Comparison of ENCODE assay signal across 8 cellular contexts in the genomic region with DNA sequence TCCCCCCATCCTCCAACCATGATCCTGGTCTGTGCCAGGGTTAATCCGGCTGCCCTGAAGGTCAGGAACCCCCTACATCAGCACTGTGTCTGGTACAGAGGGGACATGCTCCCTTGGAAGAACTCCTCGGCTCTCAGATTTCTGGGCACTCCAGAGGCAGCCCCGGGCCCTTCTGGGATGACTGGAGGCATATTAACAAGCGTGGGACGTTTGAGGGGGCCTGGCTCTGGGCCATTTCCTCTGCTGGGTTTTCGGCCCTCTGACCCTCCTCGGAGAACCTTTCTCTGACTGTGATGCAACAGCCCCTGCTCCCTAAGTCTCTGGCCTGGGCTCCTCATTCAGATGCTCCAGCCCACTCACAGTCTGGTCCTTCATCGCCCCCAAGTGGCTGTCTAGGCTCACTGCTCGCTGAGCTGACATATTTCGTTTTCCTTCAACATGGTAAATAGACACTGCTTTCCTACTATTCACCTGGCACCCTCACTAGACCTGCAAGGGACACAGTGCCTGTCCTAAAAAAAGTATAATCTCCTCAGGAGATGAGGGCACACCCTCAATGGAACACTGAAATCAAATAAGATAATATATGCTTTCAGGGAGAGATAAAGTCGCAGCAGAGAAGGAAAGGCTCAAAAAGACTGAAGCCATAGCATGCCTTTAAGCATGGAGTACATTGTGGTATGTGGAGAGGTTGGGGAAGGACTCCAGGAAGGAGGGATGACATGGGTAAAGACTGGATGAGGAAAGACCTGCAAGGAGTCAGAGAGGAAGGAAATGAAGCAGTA.
DNase-seq lines count a peak whose midpoint lies in the region; ATAC-seq and TF ChIP-seq lines count a peak whose summit lies in the region.

No MANE protein-coding gene starts in this region.

- H3F3A ChIP-seq in SK-N-SH (replicated peaks; ENCODE audit: insufficient read depth) = no peaks in the 10 kb centered on the region

- H3K9me3 Mint-ChIP-seq in endothelial cell (ENCODE audit: unreplicated experiment) = no peaks in the 10 kb centered on the region

- no peaks in the 10 kb centered on the region for H4K20me1 ChIP-seq in SK-N-SH (ENCODE audit: insufficient read depth)

- H3K4me3 ChIP-seq in GM06990 (replicated peaks; ENCODE audit: low read depth, low read length) (no peak overlapping the region), HFF-Myc (replicated peaks; ENCODE audit: low read depth, low read length) (no peak overlapping the region), SK-N-SH (ENCODE audit: low read depth in 2 of 2, low read length in 1 of 2) (no peak overlapping the region; a peak in 1 of 4 replicates), mesenchymal stem cell (ENCODE audit: insufficient read depth in 1 of 2, low read depth in 1 of 2, low read length in 2 of 2) (no peak overlapping the region), upper lobe of right lung (no peak overlapping the region)

- H2BK5ac ChIP-seq in mesenchymal stem cell (ENCODE audit: low read depth, low read length, poor library complexity, severe bottlenecking) = no peak overlapping the region

- H3K36me3 ChIP-seq in GM06990 (ENCODE audit: control insufficient read depth, insufficient read depth, low read length) = no peaks in the 10 kb centered on the region
- no peaks in the 10 kb centered on the region for H3K36me3 ChIP-seq in SK-N-SH (replicated peaks in 1 of 2; ENCODE audit: control insufficient read depth in 1 of 2, insufficient read depth in 2 of 2, low read length in 1 of 2)
- no peaks in the 10 kb centered on the region for H3K36me3 ChIP-seq in mesenchymal stem cell (ENCODE audit: control insufficient read depth in 1 of 2, insufficient read depth in 2 of 2, low read depth in 1 of 2, low read length in 2 of 2)
- H3K36me3 ChIP-seq in upper lobe of right lung = no peaks in the 10 kb centered on the region

- TF ChIP-seq CTCF in GM06990 (IDR thresholded peaks at IDR 0.05; ENCODE audit: insufficient read depth, low read length, poor library complexity, severe bottlenecking) (peak; percentile 83), HFF-Myc (IDR thresholded peaks at IDR 0.05; ENCODE audit: low read depth, low read length, missing control alignments) (peak; percentile 92), SK-N-SH (IDR thresholded peaks at IDR 0.05) (peak; percentile 91), endothelial cell (IDR thresholded peaks at IDR 0.05; ENCODE audit: unreplicated experiment) (peak; percentile 81), upper lobe of right lung (IDR thresholded peaks at IDR 0.05) (peak; percentile 60)

- no peak overlapping the region for H3K27ac Mint-ChIP-seq in endothelial cell (ENCODE audit: unreplicated experiment)

- no peak overlapping the region for H2BK120ac ChIP-seq in mesenchymal stem cell (ENCODE audit: low read depth, low read length)

- H3K79me1 ChIP-seq in mesenchymal stem cell (replicated peaks; ENCODE audit: low read length, poor library complexity, severe bottlenecking) = no peaks in the 10 kb centered on the region

- POLR2A ChIA-PET in SK-N-SH (lab: Yijun Ruan, JAX) = no interaction called here

- H2AFZ ChIP-seq in SK-N-SH (ENCODE audit: low read depth) (no peak overlapping the region), mesenchymal stem cell (ENCODE audit: low read depth, low read length) (no peak overlapping the region)

- no peaks in the 10 kb centered on the region for H3K79me2 ChIP-seq in SK-N-SH (ENCODE audit: insufficient read depth)

- no peak overlapping the region for H2BK15ac ChIP-seq in mesenchymal stem cell (ENCODE audit: low read depth, poor library complexity, severe bottlenecking)

- no peaks in the 10 kb centered on the region for H3K36me3 Mint-ChIP-seq in endothelial cell (ENCODE audit: low read depth, unreplicated experiment)

- H3K4ac ChIP-seq in mesenchymal stem cell (ENCODE audit: low read depth in 1 of 2, low read length in 2 of 2) = no peak overlapping the region

- H3K9ac ChIP-seq in SK-N-SH = no peak overlapping the region
- H3K9ac ChIP-seq in mesenchymal stem cell (ENCODE audit: low read length) = no peak overlapping the region

- 24% methylated on average over 6 of the region's 11 CpGs for WGBS in SK-N-SH (ENCODE audit: low lambda C conversion rate)
- WGBS in mesenchymal stem cell = 39% methylated on average over 11 of the region's 11 CpGs

- no peak overlapping the region for H4K91ac ChIP-seq in mesenchymal stem cell (ENCODE audit: low read length)

- no peak overlapping the region for H3K23ac ChIP-seq in mesenchymal stem cell (ENCODE audit: low read length in 2 of 2)

- TF ChIP-seq RAD21 in SK-N-SH (IDR thresholded peaks at IDR 0.05; ENCODE audit: low read length) = peak; percentile 92

- H3K18ac ChIP-seq in mesenchymal stem cell (ENCODE audit: low read depth in 1 of 2, low read length in 2 of 2) = no peak overlapping the region

- no peak overlapping the region for H3K4me2 ChIP-seq in SK-N-SH
- no peak overlapping the region for H3K4me2 ChIP-seq in mesenchymal stem cell (ENCODE audit: low read length, poor library complexity, severe bottlenecking)

- no peak overlapping the region for H3K4me3 Mint-ChIP-seq in endothelial cell (ENCODE audit: unreplicated experiment)

- no peak overlapping the region for H2AK5ac ChIP-seq in mesenchymal stem cell (ENCODE audit: low read length, severe bottlenecking)

- TF ChIP-seq EP300 in SK-N-SH (IDR thresholded peaks at IDR 0.05; ENCODE audit: borderline replicate concordance in 1 of 2, low read depth in 1 of 2, low read length in 1 of 2) = no peak

- H3K4me1 Mint-ChIP-seq in endothelial cell (ENCODE audit: unreplicated experiment) = peaks cover 4% of the 10 kb centered on the region

- no peak overlapping the region for H3K14ac ChIP-seq in mesenchymal stem cell (ENCODE audit: low read length in 2 of 2)

- H3K4me1 ChIP-seq in SK-N-SH (ENCODE audit: control insufficient read depth in 1 of 2, insufficient read depth in 2 of 2, low read depth in 1 of 2, low read length in 1 of 2) = no peaks in the 10 kb centered on the region; a peak in 1 of 4 replicates
- H3K4me1 ChIP-seq in mesenchymal stem cell (ENCODE audit: control insufficient read depth, insufficient read depth, low read depth, low read length) = peaks cover 11% of the 10 kb centered on the region
- H3K4me1 ChIP-seq in upper lobe of right lung = no peaks in the 10 kb centered on the region

- no peak overlapping the region for H3K27ac ChIP-seq in SK-N-SH (ENCODE audit: low read depth in 2 of 2, low read length in 1 of 2)
- no peak overlapping the region for H3K27ac ChIP-seq in mesenchymal stem cell (ENCODE audit: low read length, poor library complexity, severe bottlenecking)
- no peak overlapping the region for H3K27ac ChIP-seq in upper lobe of right lung

- H3K27me3 ChIP-seq in GM06990 (replicated peaks; ENCODE audit: control insufficient read depth, insufficient read depth, low read length) = no peaks in the 10 kb centered on the region
- H3K27me3 ChIP-seq in SK-N-SH (ENCODE audit: insufficient read depth) = no peaks in the 10 kb centered on the region; the same call in none of the 2 replicates
- peaks cover 0 to 21% of the 10 kb centered on the region in 2 experiments for H3K27me3 ChIP-seq in mesenchymal stem cell (ENCODE audit: control insufficient read depth in 1 of 2, insufficient read depth in 1 of 2, low read length in 2 of 2)
- H3K27me3 ChIP-seq in upper lobe of right lung = no peaks in the 10 kb centered on the region

- CTCF ChIA-PET in SK-N-SH (lab: Yijun Ruan, JAX) = interaction anchor here (0.6 to 5.1 kb wide), 56 partner anchors 9 to 939 kb away, joined by 3 to 98 read pairs (median 4); partner anchors contain the start of gene TRPC7

- intact Hi-C loops in upper lobe of right lung (cut with DNase I) = no loop called here

- H2BK12ac ChIP-seq in mesenchymal stem cell (ENCODE audit: low read length in 2 of 2) = no peak overlapping the region

- peak; percentile 88 for ATAC-seq in upper lobe of right lung

- no peaks in the 10 kb centered on the region for H3K9me2 ChIP-seq in SK-N-SH

- H3K9me3 ChIP-seq in SK-N-SH = no peaks in the 10 kb centered on the region
- H3K9me3 ChIP-seq in mesenchymal stem cell (ENCODE audit: control insufficient read depth, low read length) = no peaks in the 10 kb centered on the region
- no peaks in the 10 kb centered on the region for H3K9me3 ChIP-seq in upper lobe of right lung

- DNase-seq in AG08396 (ENCODE audit: low spot score) (peak; percentile 84), GM06990 (ENCODE audit: extremely low read depth, insufficient read length) (no peak), HFF-Myc (ENCODE audit: extremely low read depth, low read depth) (peak; percentile 35), MV-4-11 (lab: John Stamatoyannopoulos, UW) (peak; percentile 47), SK-N-SH (peak; percentile 73), endothelial cell (ENCODE audit: low spot score) (peak; percentile 83), mesenchymal stem cell (peak; percentile 72), upper lobe of right lung (peak; percentile 73)

- H4K8ac ChIP-seq in mesenchymal stem cell (ENCODE audit: low read length) = no peak overlapping the region

- peaks cover 2% of the 10 kb centered on the region for H3K27me3 Mint-ChIP-seq in endothelial cell (ENCODE audit: unreplicated experiment)

TF ChIP-seq in SK-N-SH, 30 proteins besides CTCF, POLR2A, EP300 and RAD21:
- TF ChIP-seq FOSL2 (IDR thresholded peaks at IDR 0.05; ENCODE audit: borderline replicate concordance, low read depth) (0 out of 2 replicates have a peak, but pooled peaks have one; percentile 11), SMC3 (IDR thresholded peaks at IDR 0.05; ENCODE audit: low read depth, low read length) (peak; percentile 84), TCF12 (IDR thresholded peaks at IDR 0.05) (no peak)
TF ChIP-seq in SK-N-SH: peak in this region for 2.
